ENCODE assay signal across 21 cellular contexts in genomic region chr20:59448828-59449444, GRCh38.
DNase-seq lines count a peak whose midpoint lies in the region; ATAC-seq and TF ChIP-seq lines count a peak whose summit lies in the region.
"Had no signal": no experiment of that assay in that cellular context is flagged by ENCODE, and none has a peak within 500 bp of the region (broad histone marks: within the 10 kb centered on the region; RNA-seq: fewer than 3 reads in every experiment).

No MANE protein-coding gene starts in this region.

- H3K14ac ChIP-seq in trophoblast cell (ENCODE audit: low read length): no peak overlapping the region

- H3K4me1 Mint-ChIP-seq in GM23338 (peaks cover 19% of the 10 kb centered on the region), T-cell (no peaks in the 10 kb centered on the region)

- no peak overlapping the region for H3K18ac ChIP-seq in trophoblast cell (ENCODE audit: low read length)

- CTCF ChIA-PET in AG04449 (lab: Yijun Ruan, JAX) (interaction anchor here (0.7 to 1.4 kb wide), 3 partner anchors 13 to 578 kb away, joined by 3 to 6 read pairs (median 3); no protein-coding TSS in a partner anchor), T-cell (lab: Charles Lee) (interaction anchor here in 1 of 2 donors (0.6 kb wide), 1 partner anchor 1058 kb away, joined by 3 read pairs; no protein-coding TSS in a partner anchor)

- no peaks in the 10 kb centered on the region for H3K79me1 ChIP-seq in trophoblast cell (ENCODE audit: low read length)

- H3K4me1 ChIP-seq in GM23338 (ENCODE audit: insufficient read depth) (peaks cover 5% of the 10 kb centered on the region; the same call in 1 of the 2 replicates), trophoblast cell (ENCODE audit: control insufficient read depth in 1 of 2, insufficient read depth in 2 of 2, low read length in 2 of 2) (peaks cover 8 to 16% of the 10 kb centered on the region in 2 experiments)

- H3K27me3 Mint-ChIP-seq in GM23338 (ENCODE audit: insufficient read depth, low read depth, poor library complexity): peaks cover 2% of the 10 kb centered on the region
- peaks cover 51 to 71% of the 10 kb centered on the region in 2 donors for H3K27me3 Mint-ChIP-seq in T-cell

- H3K9me3 Mint-ChIP-seq in GM23338: no peaks in the 10 kb centered on the region
- no peaks in the 10 kb centered on the region for H3K9me3 Mint-ChIP-seq in T-cell
- H3K9me3 Mint-ChIP-seq: CD8-positive, alpha-beta T cell had no signal

- H4K91ac ChIP-seq in trophoblast cell (ENCODE audit: low read depth, low read length): peak overlapping the region; percentile 34

- H3K36me3 Mint-ChIP-seq in GM23338 (ENCODE audit: low read depth) (no peaks in the 10 kb centered on the region), T-cell (no peaks in the 10 kb centered on the region)
- H3K36me3 Mint-ChIP-seq: CD8-positive, alpha-beta T cell had no signal

- H3K27ac Mint-ChIP-seq in GM23338 (peak overlapping the region; percentile 8; the same call in 1 of the 2 replicates), T-cell (no peak overlapping the region)
- H3K27ac Mint-ChIP-seq: CD8-positive, alpha-beta T cell had no signal

- POLR2A ChIA-PET in AG04449 (lab: Yijun Ruan, JAX) (no interaction called here), T-cell (lab: Charles Lee) (no interaction called here)

- WGBS in trophoblast cell (ENCODE audit: extremely low coverage, insufficient coverage, insufficient read length): no CpG with 5 or more reads among the region's 12 CpGs

- no peaks in the 10 kb centered on the region for H3K36me3 ChIP-seq in GM23338 (ENCODE audit: insufficient read depth)
- no peaks in the 10 kb centered on the region for H3K36me3 ChIP-seq in trophoblast cell (ENCODE audit: control insufficient read depth in 1 of 2, insufficient read depth in 2 of 2, low read length in 2 of 2)
- H3K36me3 ChIP-seq: MG63 had no signal

- H3K79me2 ChIP-seq in GM23338 (replicated peaks; ENCODE audit: insufficient read depth) (no peaks in the 10 kb centered on the region), trophoblast cell (ENCODE audit: control insufficient read depth, insufficient read depth, low read length, poor library complexity) (no peaks in the 10 kb centered on the region)

- H2BK12ac ChIP-seq in trophoblast cell (ENCODE audit: low read length): peak overlapping the region; percentile 44

- no peak overlapping the region for H2AK5ac ChIP-seq in trophoblast cell (ENCODE audit: low read length)

- DNase-seq in AG04449 (ENCODE audit: low read depth, low spot score) (peak; percentile 5), GM23338 (ENCODE audit: low spot score) (no peak), trophoblast cell (peak; percentile 56 to 79), T-cell (no peak), NCI-H69 (lab: John Stamatoyannopoulos, UW) (no peak)
- DNase-seq: 8988T; AML-193; C1 segment of cervical spinal cord; Calu3; CD8-positive, alpha-beta T cell; DMS153; H7; Kasumi-1; MG63; NCI-H1048; NCI-H1436; NCI-H187 treated with DMSO at 0.1 percent for 48 hours; NCI-H2107 had no signal

- H4K12ac ChIP-seq in trophoblast cell (ENCODE audit: low read depth, low read length): no peak overlapping the region

- H3K4me3 ChIP-seq in AG04449 (ENCODE audit: low read depth, low read length) (no peak overlapping the region), GM23338 (no peak overlapping the region), trophoblast cell (ENCODE audit: low read depth, low read length) (no peak overlapping the region)
- H3K4me3 ChIP-seq: MG63, PC-9 had no signal

- no peaks in the 10 kb centered on the region for H3F3A ChIP-seq in GM23338 (replicated peaks; ENCODE audit: low read depth)

- no peak overlapping the region for H2BK120ac ChIP-seq in trophoblast cell (ENCODE audit: insufficient read depth, low read length, poor library complexity)

- no peaks in the 10 kb centered on the region for H4K20me1 ChIP-seq in GM23338 (replicated peaks; ENCODE audit: insufficient read depth)

- no peak overlapping the region for H3K9ac ChIP-seq in trophoblast cell (ENCODE audit: low read length)

- no peak overlapping the region for H3K23ac ChIP-seq in trophoblast cell (ENCODE audit: low read length)

- H3K4me3 Mint-ChIP-seq in GM23338 (no peak overlapping the region), T-cell (no peak overlapping the region)
- H3K4me3 Mint-ChIP-seq: CD8-positive, alpha-beta T cell had no signal

- H3K9me2 ChIP-seq in GM23338 (ENCODE audit: insufficient read depth): peaks cover 5% of the 10 kb centered on the region; the same call in 1 of the 2 replicates

- no peak overlapping the region for H4K8ac ChIP-seq in trophoblast cell (ENCODE audit: low read depth, low read length)

- H2AFZ ChIP-seq in GM23338 (no peak overlapping the region), trophoblast cell (ENCODE audit: insufficient read depth, low read length, poor library complexity) (no peak overlapping the region)
- H2AFZ ChIP-seq: PC-9 had no signal

- ATAC-seq in GM23338: no peak
- ATAC-seq in SK-N-SH treated with all-trans-retinoic acid at 6 μM for 48 hours: peak; percentile 69
- no peak for ATAC-seq in T-cell (replicated peaks in 1 of 4)
- ATAC-seq in HG03025 (IDR thresholded peaks at IDR 0.05; ENCODE audit: low FRiP score, unreplicated experiment): no peak
- ATAC-seq: CD8-positive, alpha-beta T cell had no signal

- no peak for TF ChIP-seq CTCF in AG04449 (IDR thresholded peaks at IDR 0.05; ENCODE audit: insufficient read depth, low read length, missing control alignments)
- TF ChIP-seq CTCF in GM23338 (conservative IDR thresholded peaks at IDR 0.05; ENCODE audit: low read depth in 2 of 2): no peak

- H3K27me3 ChIP-seq in GM23338 (ENCODE audit: insufficient read depth) (no peaks in the 10 kb centered on the region), trophoblast cell (ENCODE audit: insufficient read depth, low read length) (no peaks in the 10 kb centered on the region)

- H3K4me2 ChIP-seq in GM23338 (no peak overlapping the region), trophoblast cell (ENCODE audit: low read length) (peak overlapping the region; percentile 14)
- H3K4me2 ChIP-seq: PC-9 had no signal

- H3K27ac ChIP-seq in GM23338 (ENCODE audit: low read depth): no peak overlapping the region
- peak overlapping the region; percentile 19 for H3K27ac ChIP-seq in trophoblast cell (ENCODE audit: low read depth, low read length)
- H3K27ac ChIP-seq: PC-9 had no signal

- H3K4ac ChIP-seq in trophoblast cell (ENCODE audit: low read depth, low read length): no peak overlapping the region

- H3K9me3 ChIP-seq in trophoblast cell (ENCODE audit: insufficient read depth, low read depth, low read length): peaks cover 4% of the 10 kb centered on the region
- H3K9me3 ChIP-seq: MG63 had no signal

- H2BK5ac ChIP-seq in trophoblast cell (ENCODE audit: low read depth, low read length, poor library complexity): peak overlapping the region; percentile 11

TF ChIP-seq in GM23338, 12 proteins besides CTCF, POLR2A, EP300 and RAD21 (continues in another document):
- TF ChIP-seq POLR2AphosphoS5 (IDR thresholded peaks at IDR 0.05; ENCODE audit: low read depth): no peak
- TF ChIP-seq, protein P1, sequence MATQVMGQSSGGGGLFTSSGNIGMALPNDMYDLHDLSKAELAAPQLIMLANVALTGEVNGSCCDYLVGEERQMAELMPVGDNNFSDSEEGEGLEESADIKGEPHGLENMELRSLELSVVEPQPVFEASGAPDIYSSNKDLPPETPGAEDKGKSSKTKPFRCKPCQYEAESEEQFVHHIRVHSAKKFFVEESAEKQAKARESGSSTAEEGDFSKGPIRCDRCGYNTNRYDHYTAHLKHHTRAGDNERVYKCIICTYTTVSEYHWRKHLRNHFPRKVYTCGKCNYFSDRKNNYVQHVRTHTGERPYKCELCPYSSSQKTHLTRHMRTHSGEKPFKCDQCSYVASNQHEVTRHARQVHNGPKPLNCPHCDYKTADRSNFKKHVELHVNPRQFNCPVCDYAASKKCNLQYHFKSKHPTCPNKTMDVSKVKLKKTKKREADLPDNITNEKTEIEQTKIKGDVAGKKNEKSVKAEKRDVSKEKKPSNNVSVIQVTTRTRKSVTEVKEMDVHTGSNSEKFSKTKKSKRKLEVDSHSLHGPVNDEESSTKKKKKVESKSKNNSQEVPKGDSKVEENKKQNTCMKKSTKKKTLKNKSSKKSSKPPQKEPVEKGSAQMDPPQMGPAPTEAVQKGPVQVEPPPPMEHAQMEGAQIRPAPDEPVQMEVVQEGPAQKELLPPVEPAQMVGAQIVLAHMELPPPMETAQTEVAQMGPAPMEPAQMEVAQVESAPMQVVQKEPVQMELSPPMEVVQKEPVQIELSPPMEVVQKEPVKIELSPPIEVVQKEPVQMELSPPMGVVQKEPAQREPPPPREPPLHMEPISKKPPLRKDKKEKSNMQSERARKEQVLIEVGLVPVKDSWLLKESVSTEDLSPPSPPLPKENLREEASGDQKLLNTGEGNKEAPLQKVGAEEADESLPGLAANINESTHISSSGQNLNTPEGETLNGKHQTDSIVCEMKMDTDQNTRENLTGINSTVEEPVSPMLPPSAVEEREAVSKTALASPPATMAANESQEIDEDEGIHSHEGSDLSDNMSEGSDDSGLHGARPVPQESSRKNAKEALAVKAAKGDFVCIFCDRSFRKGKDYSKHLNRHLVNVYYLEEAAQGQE (IDR thresholded peaks at IDR 0.05; ENCODE audit: unreplicated experiment): no peak

TF ChIP-seq in SK-N-SH treated with all-trans-retinoic acid at 6 μM for 48 hours, 23 proteins besides CTCF, POLR2A, EP300 and RAD21:
- no peak for TF ChIP-seq TCF4 (CRISPR knock-in tag; IDR thresholded peaks at IDR 0.05; ENCODE audit: borderline replicate concordance)
- TF ChIP-seq, protein P2, sequence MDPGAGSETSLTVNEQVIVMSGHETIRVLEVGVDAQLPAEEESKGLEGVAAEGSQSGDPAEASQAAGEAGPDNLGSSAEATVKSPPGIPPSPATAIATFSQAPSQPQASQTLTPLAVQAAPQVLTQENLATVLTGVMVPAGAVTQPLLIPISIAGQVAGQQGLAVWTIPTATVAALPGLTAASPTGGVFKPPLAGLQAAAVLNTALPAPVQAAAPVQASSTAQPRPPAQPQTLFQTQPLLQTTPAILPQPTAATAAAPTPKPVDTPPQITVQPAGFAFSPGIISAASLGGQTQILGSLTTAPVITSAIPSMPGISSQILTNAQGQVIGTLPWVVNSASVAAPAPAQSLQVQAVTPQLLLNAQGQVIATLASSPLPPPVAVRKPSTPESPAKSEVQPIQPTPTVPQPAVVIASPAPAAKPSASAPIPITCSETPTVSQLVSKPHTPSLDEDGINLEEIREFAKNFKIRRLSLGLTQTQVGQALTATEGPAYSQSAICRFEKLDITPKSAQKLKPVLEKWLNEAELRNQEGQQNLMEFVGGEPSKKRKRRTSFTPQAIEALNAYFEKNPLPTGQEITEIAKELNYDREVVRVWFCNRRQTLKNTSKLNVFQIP (CRISPR knock-in tag; IDR thresholded peaks at IDR 0.05; ENCODE audit: borderline replicate concordance, low read depth): no peak
- TF ChIP-seq ZNF8 (CRISPR knock-in tag; IDR thresholded peaks at IDR 0.05): no peak
- no peak for TF ChIP-seq BACH2 (CRISPR knock-in tag; IDR thresholded peaks at IDR 0.05; ENCODE audit: borderline replicate concordance)
- TF ChIP-seq CSDC2 (CRISPR knock-in tag; IDR thresholded peaks at IDR 0.05): no peak
- TF ChIP-seq ZC3H10 (CRISPR knock-in tag; IDR thresholded peaks at IDR 0.05): no peak
- no peak for TF ChIP-seq ZFP30 (CRISPR knock-in tag; IDR thresholded peaks at IDR 0.05)
- TF ChIP-seq ESRRG (CRISPR knock-in tag; IDR thresholded peaks at IDR 0.05): no peak
- TF ChIP-seq TOX (CRISPR knock-in tag; IDR thresholded peaks at IDR 0.05; ENCODE audit: borderline replicate concordance): no peak
- TF ChIP-seq OSR1 (CRISPR knock-in tag; IDR thresholded peaks at IDR 0.05): no peak

Comparison
In these comparisons a context has a peak if more than half of its experiments do, and no peak if none do; other contexts are left out.
1. DNase-seq: peak in AG04449 (single experiment) and trophoblast cell (2 of 2); none in GM23338 (single experiment), T-cell (0 of 34) and NCI-H69 (single experiment).